ENCODE assay signal across 1 cellular context in the genomic region with DNA sequence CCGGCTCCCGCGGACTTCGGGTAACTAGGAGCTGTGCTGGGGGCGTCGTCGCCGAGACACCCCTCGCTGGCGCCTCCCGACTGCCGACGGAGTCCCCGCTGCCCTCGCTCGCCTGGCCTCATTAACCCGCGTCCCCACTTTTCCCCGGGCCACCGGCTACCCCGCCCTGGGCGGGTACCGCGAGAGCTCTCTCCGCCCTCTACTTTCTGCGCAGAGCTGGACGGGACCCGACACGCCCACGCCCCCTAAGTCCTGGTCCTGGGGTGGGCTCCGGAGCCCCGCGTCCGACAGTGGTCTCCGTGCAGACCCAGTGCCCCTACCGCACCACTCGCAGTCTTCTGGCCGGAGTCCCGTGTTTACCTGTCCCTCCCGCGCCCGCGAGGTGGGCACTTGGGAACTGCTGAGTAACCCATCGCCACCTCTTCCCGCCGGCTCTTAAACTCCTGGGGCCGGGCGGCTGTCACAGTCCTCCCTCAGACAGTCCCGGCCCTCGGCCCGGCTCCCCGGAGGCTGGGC.
TF ChIP-seq lines count a peak whose summit lies in the region.

No MANE protein-coding gene starts in this region.

TF ChIP-seq in K562, 482 proteins besides CTCF, POLR2A, EP300 and RAD21 (continues in another document):
- peak; percentile 82; the same call in 1 of the 2 replicates for TF ChIP-seq MTA3 (IDR thresholded peaks at IDR 0.05; ENCODE audit: borderline replicate concordance)
- TF ChIP-seq POLR2AphosphoS5 (IDR thresholded peaks at IDR 0.05; ENCODE audit: control insufficient read depth, insufficient read depth, low read depth, low read length), result 0 out of 2 replicates have a peak, but pooled peaks have one; percentile 29
- TF ChIP-seq FIP1L1 (IDR thresholded peaks at IDR 0.05; ENCODE audit: low read depth, low read length, poor library complexity, severe bottlenecking), result peak; percentile 89
- TF ChIP-seq GABPB1 (CRISPR knock-in tag; IDR thresholded peaks at IDR 0.05), result 0 out of 2 replicates have a peak, but pooled peaks have one; percentile 10
- peak; percentile 93 for TF ChIP-seq CHD2 (IDR thresholded peaks at IDR 0.05; ENCODE audit: low read depth, low read length)
- TF ChIP-seq PHF8 (IDR thresholded peaks at IDR 0.05; ENCODE audit: borderline replicate concordance, low read length), result peak; percentile 58; the same call in 1 of the 2 replicates
- TF ChIP-seq HOMEZ (CRISPR knock-in tag; IDR thresholded peaks at IDR 0.05), result no peak
- 0 out of 2 replicates have a peak, but pooled peaks have one; percentile 40 for TF ChIP-seq RNF2 (IDR thresholded peaks at IDR 0.05)
- TF ChIP-seq, protein P1, sequence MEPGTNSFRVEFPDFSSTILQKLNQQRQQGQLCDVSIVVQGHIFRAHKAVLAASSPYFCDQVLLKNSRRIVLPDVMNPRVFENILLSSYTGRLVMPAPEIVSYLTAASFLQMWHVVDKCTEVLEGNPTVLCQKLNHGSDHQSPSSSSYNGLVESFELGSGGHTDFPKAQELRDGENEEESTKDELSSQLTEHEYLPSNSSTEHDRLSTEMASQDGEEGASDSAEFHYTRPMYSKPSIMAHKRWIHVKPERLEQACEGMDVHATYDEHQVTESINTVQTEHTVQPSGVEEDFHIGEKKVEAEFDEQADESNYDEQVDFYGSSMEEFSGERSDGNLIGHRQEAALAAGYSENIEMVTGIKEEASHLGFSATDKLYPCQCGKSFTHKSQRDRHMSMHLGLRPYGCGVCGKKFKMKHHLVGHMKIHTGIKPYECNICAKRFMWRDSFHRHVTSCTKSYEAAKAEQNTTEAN (CRISPR knock-in tag; IDR thresholded peaks at IDR 0.05), result no peak
- TF ChIP-seq TEAD4 (IDR thresholded peaks at IDR 0.05; ENCODE audit: low read length), result 0 out of 2 replicates have a peak, but pooled peaks have one; percentile 2
- no peak for TF ChIP-seq TEAD4 (CRISPR knock-in tag; IDR thresholded peaks at IDR 0.05; ENCODE audit: borderline replicate concordance)
- TF ChIP-seq NRF1 (conservative IDR thresholded peaks at IDR 0.05 in 1 of 2, IDR thresholded peaks at IDR 0.05 in 1 of 2), result peak; percentile 77 to 81
- peak; percentile 52; the same call in 1 of the 2 replicates for TF ChIP-seq ZBED1 (IDR thresholded peaks at IDR 0.05)
- TF ChIP-seq SRSF1 (IDR thresholded peaks at IDR 0.05; ENCODE audit: low read depth, low read length), result peak; percentile 76; the same call in 1 of the 2 replicates
- TF ChIP-seq KLF13 (tag; IDR thresholded peaks at IDR 0.05; ENCODE audit: borderline replicate concordance, low read depth), result peak; percentile 60
- peak; percentile 13 for TF ChIP-seq RBBP5 (IDR thresholded peaks at IDR 0.05; ENCODE audit: borderline replicate concordance, insufficient read depth, low read length, poor library complexity, severe bottlenecking)
- TF ChIP-seq PML (IDR thresholded peaks at IDR 0.05; ENCODE audit: low read length), result 0 out of 2 replicates have a peak, but pooled peaks have one; percentile 52
- TF ChIP-seq POU5F1 (IDR thresholded peaks at IDR 0.05; ENCODE audit: borderline replicate concordance, low read depth, low read length, partially characterized antibody), result peak; percentile 3
- peak; percentile 96; the same call in 1 of the 2 replicates for TF ChIP-seq HMGXB4 (CRISPR knock-in tag; IDR thresholded peaks at IDR 0.05)
- peak; percentile 81 for TF ChIP-seq POLR2G (IDR thresholded peaks at IDR 0.05; ENCODE audit: low read depth, low read length)
- no peak for TF ChIP-seq STAG1 (CRISPR knock-in tag; IDR thresholded peaks at IDR 0.05; ENCODE audit: borderline replicate concordance)
- no peak for TF ChIP-seq PHF21A (IDR thresholded peaks at IDR 0.05; ENCODE audit: borderline replicate concordance, low read depth)
- TF ChIP-seq ZNF77 (CRISPR knock-in tag; IDR thresholded peaks at IDR 0.05), result no peak
- TF ChIP-seq HMGN3 (IDR thresholded peaks at IDR 0.05; ENCODE audit: borderline replicate concordance, extremely low read depth, insufficient read length, low read depth, low read length), result peak; percentile 70
- no peak for TF ChIP-seq ZNF41 (CRISPR knock-in tag; conservative IDR thresholded peaks at IDR 0.05)
- TF ChIP-seq MAFG (tag; conservative IDR thresholded peaks at IDR 0.05), result no peak; the same call in 1 of the 2 replicates
- TF ChIP-seq JUNB (CRISPR knock-in tag; conservative IDR thresholded peaks at IDR 0.05), result no peak
- TF ChIP-seq JUN (IDR thresholded peaks at IDR 0.05; ENCODE audit: borderline replicate concordance, low read depth, low read length), result no peak
- TF ChIP-seq JUN (CRISPR knock-in tag; IDR thresholded peaks at IDR 0.05; ENCODE audit: borderline replicate concordance), result 0 out of 2 replicates have a peak, but pooled peaks have one; percentile 53
- no peak for TF ChIP-seq TCF3 (CRISPR knock-in tag; IDR thresholded peaks at IDR 0.05)
- TF ChIP-seq REST (CRISPR knock-in tag; IDR thresholded peaks at IDR 0.05; ENCODE audit: low read depth), result peak; percentile 39; the same call in 1 of the 2 replicates
- 0 out of 2 replicates have a peak, but pooled peaks have one; percentile 38 for TF ChIP-seq ZBTB1 (CRISPR knock-in tag; IDR thresholded peaks at IDR 0.05; ENCODE audit: borderline replicate concordance, low read depth)
- TF ChIP-seq, protein P2, sequence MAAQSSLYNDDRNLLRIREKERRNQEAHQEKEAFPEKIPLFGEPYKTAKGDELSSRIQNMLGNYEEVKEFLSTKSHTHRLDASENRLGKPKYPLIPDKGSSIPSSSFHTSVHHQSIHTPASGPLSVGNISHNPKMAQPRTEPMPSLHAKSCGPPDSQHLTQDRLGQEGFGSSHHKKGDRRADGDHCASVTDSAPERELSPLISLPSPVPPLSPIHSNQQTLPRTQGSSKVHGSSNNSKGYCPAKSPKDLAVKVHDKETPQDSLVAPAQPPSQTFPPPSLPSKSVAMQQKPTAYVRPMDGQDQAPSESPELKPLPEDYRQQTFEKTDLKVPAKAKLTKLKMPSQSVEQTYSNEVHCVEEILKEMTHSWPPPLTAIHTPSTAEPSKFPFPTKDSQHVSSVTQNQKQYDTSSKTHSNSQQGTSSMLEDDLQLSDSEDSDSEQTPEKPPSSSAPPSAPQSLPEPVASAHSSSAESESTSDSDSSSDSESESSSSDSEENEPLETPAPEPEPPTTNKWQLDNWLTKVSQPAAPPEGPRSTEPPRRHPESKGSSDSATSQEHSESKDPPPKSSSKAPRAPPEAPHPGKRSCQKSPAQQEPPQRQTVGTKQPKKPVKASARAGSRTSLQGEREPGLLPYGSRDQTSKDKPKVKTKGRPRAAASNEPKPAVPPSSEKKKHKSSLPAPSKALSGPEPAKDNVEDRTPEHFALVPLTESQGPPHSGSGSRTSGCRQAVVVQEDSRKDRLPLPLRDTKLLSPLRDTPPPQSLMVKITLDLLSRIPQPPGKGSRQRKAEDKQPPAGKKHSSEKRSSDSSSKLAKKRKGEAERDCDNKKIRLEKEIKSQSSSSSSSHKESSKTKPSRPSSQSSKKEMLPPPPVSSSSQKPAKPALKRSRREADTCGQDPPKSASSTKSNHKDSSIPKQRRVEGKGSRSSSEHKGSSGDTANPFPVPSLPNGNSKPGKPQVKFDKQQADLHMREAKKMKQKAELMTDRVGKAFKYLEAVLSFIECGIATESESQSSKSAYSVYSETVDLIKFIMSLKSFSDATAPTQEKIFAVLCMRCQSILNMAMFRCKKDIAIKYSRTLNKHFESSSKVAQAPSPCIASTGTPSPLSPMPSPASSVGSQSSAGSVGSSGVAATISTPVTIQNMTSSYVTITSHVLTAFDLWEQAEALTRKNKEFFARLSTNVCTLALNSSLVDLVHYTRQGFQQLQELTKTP (IDR thresholded peaks at IDR 0.05; ENCODE audit: low read depth in 1 of 2, partially characterized antibody in 2 of 2), result no peak
- peak; percentile 69 for TF ChIP-seq ZFP91 (CRISPR knock-in tag; IDR thresholded peaks at IDR 0.05)
- no peak for TF ChIP-seq CHCHD3 (CRISPR knock-in tag; IDR thresholded peaks at IDR 0.05)
- TF ChIP-seq, protein P3, sequence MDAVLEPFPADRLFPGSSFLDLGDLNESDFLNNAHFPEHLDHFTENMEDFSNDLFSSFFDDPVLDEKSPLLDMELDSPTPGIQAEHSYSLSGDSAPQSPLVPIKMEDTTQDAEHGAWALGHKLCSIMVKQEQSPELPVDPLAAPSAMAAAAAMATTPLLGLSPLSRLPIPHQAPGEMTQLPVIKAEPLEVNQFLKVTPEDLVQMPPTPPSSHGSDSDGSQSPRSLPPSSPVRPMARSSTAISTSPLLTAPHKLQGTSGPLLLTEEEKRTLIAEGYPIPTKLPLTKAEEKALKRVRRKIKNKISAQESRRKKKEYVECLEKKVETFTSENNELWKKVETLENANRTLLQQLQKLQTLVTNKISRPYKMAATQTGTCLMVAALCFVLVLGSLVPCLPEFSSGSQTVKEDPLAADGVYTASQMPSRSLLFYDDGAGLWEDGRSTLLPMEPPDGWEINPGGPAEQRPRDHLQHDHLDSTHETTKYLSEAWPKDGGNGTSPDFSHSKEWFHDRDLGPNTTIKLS (IDR thresholded peaks at IDR 0.05; ENCODE audit: borderline replicate concordance, low read depth), result peak; percentile 17; the same call in 1 of the 2 replicates
- no peak for TF ChIP-seq ZBTB33 (CRISPR knock-in tag; IDR thresholded peaks at IDR 0.05)
